Comparison of ENCODE assay signal across 9 cellular contexts in genomic region chr14:64915797-64916196, GRCh38. TPM values are rescaled to one million over a fixed set of nuclear protein-coding genes. Genes with fewer than 3 reads are reported as not detected.
DNase-seq lines count a peak whose midpoint lies in the region; ATAC-seq and TF ChIP-seq lines count a peak whose summit lies in the region.
"Had no signal": no experiment of that assay in that cellular context is flagged by ENCODE, and none has a peak within 500 bp of the region (broad histone marks: within the 10 kb centered on the region; RNA-seq: fewer than 3 reads in every experiment).

No MANE protein-coding gene starts in this region.

- H3K27me3 Mint-ChIP-seq in activated T-cell treated with anti-CD3 and anti-CD28 coated beads, Interleukin-2, amount 50 U/mL, for 4 hours (ENCODE audit: low read depth), result no peaks in the 10 kb centered on the region
- no peaks in the 10 kb centered on the region for H3K27me3 Mint-ChIP-seq in stimulated activated memory B cell treated with anti-CD40 and anti-IgM and Interleukin-4, amounts not matched to agents 10 μg/mL and 1 μg/mL and 100 μg/mL, for 72 hours

- peaks cover 16% of the 10 kb centered on the region for H3K36me3 Mint-ChIP-seq in activated T-cell treated with anti-CD3 and anti-CD28 coated beads, Interleukin-2, amount 50 U/mL, for 4 hours (ENCODE audit: insufficient read depth)
- peaks cover 6% of the 10 kb centered on the region for H3K36me3 Mint-ChIP-seq in stimulated activated memory B cell treated with anti-CD40 and anti-IgM and Interleukin-4, amounts not matched to agents 10 μg/mL and 1 μg/mL and 100 μg/mL, for 72 hours

- H3K36me3 ChIP-seq in Panc1 (ENCODE audit: control insufficient read depth, insufficient read depth, low read length), result peaks cover 5% of the 10 kb centered on the region; the same call in 1 of the 2 replicates
- H3K36me3 ChIP-seq in endocrine pancreas (ENCODE audit: control insufficient read depth, insufficient read depth, low read length), result no peaks in the 10 kb centered on the region

- no peaks in the 10 kb centered on the region for H3K9me3 Mint-ChIP-seq in activated T-cell treated with anti-CD3 and anti-CD28 coated beads, Interleukin-2, amount 50 U/mL, for 4 hours
- H3K9me3 Mint-ChIP-seq in stimulated activated memory B cell treated with anti-CD40 and anti-IgM and Interleukin-4, amounts not matched to agents 10 μg/mL and 1 μg/mL and 100 μg/mL, for 72 hours, result no peaks in the 10 kb centered on the region

- intact Hi-C loops in Panc1 (cut with micrococcal nuclease; ENCODE audit: unreplicated experiment), result no loop called here
- intact Hi-C loops in Right ventricle myocardium inferior (cut with DNase I), result loop anchor here (5.0 kb wide), 1 partner anchor 72 kb away; the partner anchor contains the start of gene FNTB

- TSS peak; percentile 75 for BruUV-seq in Panc1 (replicated peaks; lab: Mats Ljungman, UMichigan)

- no peaks in the 10 kb centered on the region for H3K9me3 ChIP-seq in Panc1 (ENCODE audit: control insufficient read depth, insufficient read depth, low read depth, low read length)
- H3K9me3 ChIP-seq in endocrine pancreas (ENCODE audit: control insufficient read depth, low read length), result no peaks in the 10 kb centered on the region

- POLR2A ChIA-PET in Panc1 (lab: Charles Lee), result no interaction called here

- H3K4me1 ChIP-seq in Panc1 (ENCODE audit: control insufficient read depth, insufficient read depth, low read length) (peaks cover 5% of the 10 kb centered on the region; the same call in 1 of the 2 replicates), endocrine pancreas (ENCODE audit: control insufficient read depth, insufficient read depth, low read length) (peaks cover 17% of the 10 kb centered on the region)

- CTCF ChIA-PET in Panc1 (lab: Charles Lee), result no interaction called here

- H3K27me3 ChIP-seq in Panc1 (ENCODE audit: control insufficient read depth, insufficient read depth, low read length), result no peaks in the 10 kb centered on the region
- H3K27me3 ChIP-seq in endocrine pancreas (ENCODE audit: control insufficient read depth, insufficient read depth, low read length), result no peaks in the 10 kb centered on the region

- H3K27ac Mint-ChIP-seq in stimulated activated memory B cell treated with anti-CD40 and anti-IgM and Interleukin-4, amounts not matched to agents 10 μg/mL and 1 μg/mL and 100 μg/mL, for 72 hours, result no peak overlapping the region

- no peak for DNase-seq in activated T-cell treated with anti-CD3 and anti-CD28 coated beads, Interleukin-2, amount 50 U/mL, for 4 hours
- DNase-seq in activated T-cell treated with anti-CD3 and anti-CD28 coated beads, Interleukin-2, amount 50 U/mL, for 48 hours, result no peak
- DNase-seq in Panc1 (ENCODE audit: low read depth, low spot score) (no peak), Right ventricle myocardium inferior (ENCODE audit: missing footprints) (no peak), NCI-H2171 treated with DMSO at 0.1 percent for 48 hours (lab: John Stamatoyannopoulos, UW) (no peak)
- DNase-seq: SHP77 treated with DMSO at 0.1 percent for 48 hours had no signal

- no peak overlapping the region for H3K27ac ChIP-seq in Panc1 (ENCODE audit: low read length)

- H3K9ac ChIP-seq in endocrine pancreas (ENCODE audit: control insufficient read depth, insufficient read depth, low read length), result no peak overlapping the region

- ATAC-seq in activated T-cell treated with anti-CD3 and anti-CD28 coated beads, Interleukin-2, amount 50 U/mL, for 4 hours, result no peak
- no peak for ATAC-seq in Panc1
- ATAC-seq in stimulated activated memory B cell treated with anti-CD40 and anti-IgM and Interleukin-4, amounts not matched to agents 10 μg/mL and 1 μg/mL and 100 μg/mL, for 72 hours, result no peak
- ATAC-seq in Right ventricle myocardium inferior, result no peak
- no peak for ATAC-seq in GM21390 (IDR thresholded peaks at IDR 0.05; ENCODE audit: unreplicated experiment)

- TF ChIP-seq CTCF in Panc1 (IDR thresholded peaks at IDR 0.05), result no peak

- H3K4me3 Mint-ChIP-seq in activated T-cell treated with anti-CD3 and anti-CD28 coated beads, Interleukin-2, amount 50 U/mL, for 4 hours, result peak overlapping the region; percentile 94
- peak overlapping the region; percentile 94 for H3K4me3 Mint-ChIP-seq in stimulated activated memory B cell treated with anti-CD40 and anti-IgM and Interleukin-4, amounts not matched to agents 10 μg/mL and 1 μg/mL and 100 μg/mL, for 72 hours

- in situ Hi-C loops in Panc1 (cut with HindIII; ENCODE audit: low pct_unique_long_range_greater_than_20kb, low sequenced_read_pairs), result no loop called here

- peaks cover 63% of the 10 kb centered on the region for H3K4me1 Mint-ChIP-seq in activated T-cell treated with anti-CD3 and anti-CD28 coated beads, Interleukin-2, amount 50 U/mL, for 4 hours (ENCODE audit: low read depth)
- peaks cover 56% of the 10 kb centered on the region for H3K4me1 Mint-ChIP-seq in stimulated activated memory B cell treated with anti-CD40 and anti-IgM and Interleukin-4, amounts not matched to agents 10 μg/mL and 1 μg/mL and 100 μg/mL, for 72 hours

- no peak overlapping the region for H3K4me3 ChIP-seq in Panc1 (ENCODE audit: low read depth in 2 of 2, low read length in 2 of 2)
- peak overlapping the region; percentile 89 for H3K4me3 ChIP-seq in endocrine pancreas (ENCODE audit: control insufficient read depth, insufficient read depth, low read length)

RNA-seq across cellular contexts. Expression of gene CHURC1, which starts 1.5 kb away (rescaled TPM):
- total RNA-seq in activated T-cell treated with anti-CD3 and anti-CD28 coated beads, Interleukin-2, amount 50 U/mL, for 4 hours, result 10 to 100 TPM; 48.3 to 55.8 (median 49.3) TPM
- total RNA-seq in Panc1 (2021; ENCODE audit: unreplicated experiment) (55.6 TPM), Right ventricle myocardium inferior (98.2 TPM)
- polyA plus RNA-seq in Panc1 (2012; ENCODE audit: insufficient read length), result 43.6 TPM

RNA-seq across cellular contexts. Expression of gene GPX2, which starts 26.7 kb away (rescaled TPM):
- total RNA-seq in activated T-cell treated with anti-CD3 and anti-CD28 coated beads, Interleukin-2, amount 50 U/mL, for 4 hours, result under 1 TPM in 1 of 3 donors, not detected in 2; 0.22 TPM
- total RNA-seq in Panc1 (2021; ENCODE audit: unreplicated experiment), result 0.15 TPM
- not detected for polyA plus RNA-seq in Panc1 (2012; ENCODE audit: insufficient read length)
- not detected for total RNA-seq in Right ventricle myocardium inferior

RNA-seq across cellular contexts. Expression of gene SPTB, which starts 36.1 kb away (rescaled TPM):
- under 1 TPM; 0.08 to 0.20 (median 0.08) TPM for total RNA-seq in activated T-cell treated with anti-CD3 and anti-CD28 coated beads, Interleukin-2, amount 50 U/mL, for 4 hours
- 0.13 TPM for total RNA-seq in Panc1 (2021; ENCODE audit: unreplicated experiment)
- not detected for polyA plus RNA-seq in Panc1 (2012; ENCODE audit: insufficient read length)
- 79.4 TPM for total RNA-seq in Right ventricle myocardium inferior

RNA-seq across cellular contexts. Expression of gene RAB15, which starts 56.3 kb away (rescaled TPM):
- total RNA-seq in activated T-cell treated with anti-CD3 and anti-CD28 coated beads, Interleukin-2, amount 50 U/mL, for 4 hours, result 1 to 10 TPM; 2.7 to 3.7 (median 3.5) TPM
- total RNA-seq in Panc1 (2021; ENCODE audit: unreplicated experiment), result 6.0 TPM
- polyA plus RNA-seq in Panc1 (2012; ENCODE audit: insufficient read length), result 5.4 TPM
- 12.6 TPM for total RNA-seq in Right ventricle myocardium inferior

Comparison
In these comparisons a context has a peak if more than half of its experiments do, and no peak if none do; other contexts are left out.
1. RNA of gene SPTB, which starts 36.1 kb away (total RNA-seq): 79.4 TPM in Right ventricle myocardium inferior (single experiment); 0.13 TPM in Panc1 (single experiment) and 0.08 to 0.20 TPM in activated T-cell treated with anti-CD3 and anti-CD28 coated beads, Interleukin-2, amount 50 U/mL, for 4 hours; every median in the first group is over 10 times any median in the second.